In genomic region chr3:48661501-48662139, GRCh38 we compare ENCODE assay signal across 1 cellular context.
A peak's percentile ranks its signal among the peaks of the same experiment; 100 is the strongest.
TF ChIP-seq lines count a peak whose summit lies in the region.

No MANE protein-coding gene starts in this region.

TF ChIP-seq in HepG2, 621 proteins besides CTCF, POLR2A, EP300 and RAD21 (continued from another document and continues in another):
- TF ChIP-seq ZNF276 (CRISPR knock-in tag; IDR thresholded peaks at IDR 0.05; ENCODE audit: low read depth) (peak; percentile 99), U2AF2 (IDR thresholded peaks at IDR 0.05; ENCODE audit: low read depth, low read length) (0 out of 2 replicates have a peak, but pooled peaks have one; percentile 38), SCMH1 (CRISPR knock-in tag; IDR thresholded peaks at IDR 0.05; ENCODE audit: borderline replicate concordance) (peak; percentile 94; the same call in 1 of the 2 replicates), BCL3 (CRISPR knock-in tag; IDR thresholded peaks at IDR 0.05) (peak; percentile 100), BRCA1 (CRISPR knock-in tag; IDR thresholded peaks at IDR 0.05) (peak; percentile 100), ZNF570 (CRISPR knock-in tag; IDR thresholded peaks at IDR 0.05; ENCODE audit: borderline replicate concordance) (peak; percentile 100), PAWR (CRISPR knock-in tag; IDR thresholded peaks at IDR 0.05; ENCODE audit: borderline replicate concordance) (peak; percentile 100), MIXL1 (CRISPR knock-in tag; IDR thresholded peaks at IDR 0.05) (peak; percentile 100), ZNF670 (CRISPR knock-in tag; IDR thresholded peaks at IDR 0.05; ENCODE audit: borderline replicate concordance) (peak; percentile 100), CC2D1A (CRISPR knock-in tag; IDR thresholded peaks at IDR 0.05) (peak; percentile 100), TBX2 (CRISPR knock-in tag; IDR thresholded peaks at IDR 0.05; ENCODE audit: borderline replicate concordance) (peak; percentile 100), ZNF766 (CRISPR knock-in tag; IDR thresholded peaks at IDR 0.05; ENCODE audit: borderline replicate concordance) (peak; percentile 100), HNF1A (IDR thresholded peaks at IDR 0.05; ENCODE audit: low read depth) (no peak), HNF1A (CRISPR knock-in tag; IDR thresholded peaks at IDR 0.05; ENCODE audit: borderline replicate concordance) (peak; percentile 93), CBX5 (CRISPR knock-in tag; IDR thresholded peaks at IDR 0.05; ENCODE audit: borderline replicate concordance) (peak; percentile 100), ZBTB46 (CRISPR knock-in tag; IDR thresholded peaks at IDR 0.05; ENCODE audit: borderline replicate concordance) (peak; percentile 94; the same call in 1 of the 2 replicates), ZNF383 (CRISPR knock-in tag; IDR thresholded peaks at IDR 0.05; ENCODE audit: borderline replicate concordance) (0 out of 2 replicates have a peak, but pooled peaks have one; percentile 75), ZSCAN30 (CRISPR knock-in tag; IDR thresholded peaks at IDR 0.05) (peak; percentile 100), ZNF563 (CRISPR knock-in tag; IDR thresholded peaks at IDR 0.05) (peak; percentile 100), ZNF430 (CRISPR knock-in tag; IDR thresholded peaks at IDR 0.05) (peak; percentile 100), ZNF780A (CRISPR knock-in tag; IDR thresholded peaks at IDR 0.05) (peak; percentile 100), ZSCAN22 (CRISPR knock-in tag; IDR thresholded peaks at IDR 0.05) (peak; percentile 94), ZSCAN29 (CRISPR knock-in tag; conservative IDR thresholded peaks at IDR 0.05) (peak; percentile 97), ZZZ3 (CRISPR knock-in tag; IDR thresholded peaks at IDR 0.05; ENCODE audit: borderline replicate concordance) (peak; percentile 99), ZSCAN31 (CRISPR knock-in tag; IDR thresholded peaks at IDR 0.05; ENCODE audit: low read depth) (peak; percentile 100), PLSCR1 (CRISPR knock-in tag; IDR thresholded peaks at IDR 0.05; ENCODE audit: borderline replicate concordance) (peak; percentile 100), ZNF792 (CRISPR knock-in tag; IDR thresholded peaks at IDR 0.05) (peak; percentile 100), PCBP2 (optimal IDR thresholded peaks at IDR 0.05; ENCODE audit: low read depth, low read length, poor library complexity, severe bottlenecking) (no peak), ZSCAN12 (CRISPR knock-in tag; IDR thresholded peaks at IDR 0.05) (peak; percentile 100), CREM (IDR thresholded peaks at IDR 0.05) (no peak), CREM (CRISPR knock-in tag; IDR thresholded peaks at IDR 0.05) (peak; percentile 85), PHB2 (IDR thresholded peaks at IDR 0.05; ENCODE audit: partially characterized antibody) (no peak), SIX4 (CRISPR knock-in tag; IDR thresholded peaks at IDR 0.05) (peak; percentile 99), NR2F2 (IDR thresholded peaks at IDR 0.05; ENCODE audit: borderline replicate concordance, low read depth) (no peak; the same call in 1 of the 2 replicates), ZNF558 (CRISPR knock-in tag; IDR thresholded peaks at IDR 0.05; ENCODE audit: borderline replicate concordance) (peak; percentile 100), SMARCE1 (IDR thresholded peaks at IDR 0.05; ENCODE audit: borderline replicate concordance) (no peak), NBN (conservative IDR thresholded peaks at IDR 0.05) (no peak), ZNF580 (CRISPR knock-in tag; IDR thresholded peaks at IDR 0.05; ENCODE audit: borderline replicate concordance, low read depth) (peak; percentile 100), HOMEZ (CRISPR knock-in tag; IDR thresholded peaks at IDR 0.05; ENCODE audit: low read depth) (peak; percentile 99), JUNB (CRISPR knock-in tag; IDR thresholded peaks at IDR 0.05; ENCODE audit: borderline replicate concordance) (peak; percentile 99), NR2C2 (CRISPR knock-in tag; IDR thresholded peaks at IDR 0.05; ENCODE audit: borderline replicate concordance) (peak; percentile 87), SIN3A (IDR thresholded peaks at IDR 0.05; ENCODE audit: borderline replicate concordance, low read depth, low read length) (peak; percentile 100), ATF3 (CRISPR knock-in tag; IDR thresholded peaks at IDR 0.05) (peak; percentile 99), HINFP (CRISPR knock-in tag; IDR thresholded peaks at IDR 0.05; ENCODE audit: low read depth) (peak; percentile 98), ZNF704 (CRISPR knock-in tag; IDR thresholded peaks at IDR 0.05; ENCODE audit: borderline replicate concordance) (peak; percentile 100)
